ENCODE assay signal across 8 cellular contexts in genomic region chr19:52600639-52601024, GRCh38. TPM values are rescaled to one million over a fixed set of nuclear protein-coding genes. Genes with fewer than 3 reads are reported as not detected.
DNase-seq lines count a peak whose midpoint lies in the region; ATAC-seq and TF ChIP-seq lines count a peak whose summit lies in the region.

No MANE protein-coding gene starts in this region.

- H3K36me3 ChIP-seq in BE2C (no peaks in the 10 kb centered on the region), GM23248 (ENCODE audit: low read depth) (0 out of 2 replicates have a peak, but pooled peaks cover 9% of the 10 kb centered on the region), ectodermal cell (ENCODE audit: control insufficient read depth, insufficient read depth, low read length) (peaks cover 13% of the 10 kb centered on the region)

- H3K9me2 ChIP-seq in GM23248 (ENCODE audit: insufficient read depth): no peaks in the 10 kb centered on the region

- H3K4me1 ChIP-seq in BE2C: no peaks in the 10 kb centered on the region
- peaks cover 7% of the 10 kb centered on the region; the same call in 1 of the 2 replicates for H3K4me1 ChIP-seq in GM23248 (ENCODE audit: insufficient read depth)
- peaks cover 6% of the 10 kb centered on the region for H3K4me1 ChIP-seq in ectodermal cell (ENCODE audit: control insufficient read depth, insufficient read depth, low read length)

- DNase-seq in BE2C (no peak), GM23248 (no peak), RPMI8226 (peak; percentile 24), naive B cell (no peak), occipital lobe (lab: John Stamatoyannopoulos, UW) (no peak), SK-N-DZ (ENCODE audit: low spot score) (no peak), DMS153 (lab: John Stamatoyannopoulos, UW) (no peak)

- H3K9me3 Mint-ChIP-seq in naive B cell: peaks cover 0 to 23% (median 10%) of the 10 kb centered on the region in 7 donors

- peak; percentile 6 to 10 for ATAC-seq in naive B cell (ENCODE audit: low read depth in 2 of 2)

- no peaks in the 10 kb centered on the region for H4K20me1 ChIP-seq in GM23248 (ENCODE audit: insufficient read depth)

- H3K27me3 Mint-ChIP-seq in naive B cell: no peaks in the 10 kb centered on the region

- H3K9me3 ChIP-seq in BE2C (no peaks in the 10 kb centered on the region; the same call in 1 of the 2 replicates), GM23248 (ENCODE audit: low read depth) (no peaks in the 10 kb centered on the region), ectodermal cell (ENCODE audit: control insufficient read depth, low read length) (no peaks in the 10 kb centered on the region)

- H3K4me1 Mint-ChIP-seq in naive B cell: peaks cover 22 to 35% (median 23%) of the 10 kb centered on the region in 3 donors

- peaks cover 15% of the 10 kb centered on the region for H3F3A ChIP-seq in GM23248 (ENCODE audit: insufficient read depth)

- H3K27ac ChIP-seq in GM23248: peak overlapping the region; percentile 32
- H3K27ac ChIP-seq in ectodermal cell (ENCODE audit: insufficient read depth, low read depth, low read length, poor library complexity, severe bottlenecking): peak overlapping the region; percentile 59

- H3K27me3 ChIP-seq in BE2C (0 out of 2 replicates have a peak, but pooled peaks cover 2% of the 10 kb centered on the region), GM23248 (replicated peaks; ENCODE audit: insufficient read depth) (no peaks in the 10 kb centered on the region), ectodermal cell (ENCODE audit: control insufficient read depth, insufficient read depth, low read length, poor library complexity, severe bottlenecking) (no peaks in the 10 kb centered on the region)

- peak overlapping the region; percentile 88 for H3K4me2 ChIP-seq in GM23248 (ENCODE audit: unreplicated experiment)

- H2AFZ ChIP-seq in GM23248: peak overlapping the region; percentile 92

- 1 to 2% methylated on average over 15 of the region's 15 CpGs for WGBS in GM23248 (ENCODE audit: low coverage in 1 of 2, low lambda C conversion rate in 2 of 2, missing lambda C conversion rate in 2 of 2), 2 experiments
- 10 to 11% methylated on average over 15 of the region's 15 CpGs for WGBS in ectodermal cell, 2 experiments

- H3K27ac Mint-ChIP-seq in naive B cell: peak overlapping the region in 4 of 6 donors; percentile 81 to 96 (median 90)

- peak overlapping the region; percentile 61 for H3K4me3 ChIP-seq in BE2C (ENCODE audit: low read depth, low read length)
- H3K4me3 ChIP-seq in GM23248: peak overlapping the region; percentile 79
- H3K4me3 ChIP-seq in ectodermal cell (ENCODE audit: insufficient read depth, low read depth, low read length): peak overlapping the region; percentile 45

- peak overlapping the region; percentile 66 for H3K9ac ChIP-seq in GM23248

- peak overlapping the region; percentile 90 to 98 (median 94) for H3K4me3 Mint-ChIP-seq in naive B cell

- no peaks in the 10 kb centered on the region for H3K79me2 ChIP-seq in GM23248 (ENCODE audit: insufficient read depth)

- no peak for TF ChIP-seq CTCF in BE2C (IDR thresholded peaks at IDR 0.05; ENCODE audit: low read depth, low read length)

- in situ Hi-C loops in GM23248 (cut with MboI): no loop called here

- peaks cover 14 to 22% of the 10 kb centered on the region in 2 donors for H3K36me3 Mint-ChIP-seq in naive B cell

RNA-seq across cellular contexts. Expression of gene ZNF701, which starts 30.5 kb away (rescaled TPM):
- polyA plus RNA-seq in BE2C (2012; ENCODE audit: insufficient read depth, insufficient read length, low read depth): 2.3 TPM
- total RNA-seq in GM23248 (2014; rRNA removed; shearing (Covaris generic)): 6.7 and 12.6 TPM in 2 replicates
- polyA plus RNA-seq in GM23248 (2016; fragmentation: Nextera tagmentation; extraction: Ambion mirVana) (5.5 and 6.7 TPM in 2 replicates), naive B cell (ENCODE audit: low read depth in 6 of 6) (10 to 100 TPM; 16.5 to 31.2 (median 18.6) TPM)
- polyA plus RNA-seq in ectodermal cell (2013, experiment 1 of 4): 9.8 TPM
- polyA plus RNA-seq in ectodermal cell (2013, experiment 2 of 4): 12.6 TPM
- 8.4 TPM for polyA plus RNA-seq in ectodermal cell (2013, experiment 3 of 4)
- 7.9 TPM for polyA plus RNA-seq in ectodermal cell (2013, experiment 4 of 4)
- 27.3 TPM for total RNA-seq in occipital lobe
- 2.7 and 2.8 TPM in 2 replicates for polyA plus RNA-seq in SK-N-DZ (2014; cell fraction: cytosol; rRNA removed)
- 3.1 and 4.2 TPM in 2 replicates for polyA plus RNA-seq in SK-N-DZ (2014; cell fraction: nucleus; rRNA removed)

RNA-seq across cellular contexts. Expression of gene ZNF83, which starts 37.5 kb away (rescaled TPM):
- polyA plus RNA-seq in BE2C (2012; ENCODE audit: insufficient read depth, insufficient read length, low read depth): 5.3 TPM
- 29.1 and 55.8 TPM in 2 replicates for total RNA-seq in GM23248 (2014; rRNA removed; shearing (Covaris generic))
- polyA plus RNA-seq in GM23248 (2016; fragmentation: Nextera tagmentation; extraction: Ambion mirVana) (24.7 and 27.9 TPM in 2 replicates), naive B cell (ENCODE audit: low read depth in 6 of 6) (10 to 100 TPM in 5 of 6 donors, 1 to 10 TPM in 1; 6.7 to 31.5 (median 14.8) TPM)
- 67.3 TPM for polyA plus RNA-seq in ectodermal cell (2013, experiment 1 of 4)
- 69.6 TPM for polyA plus RNA-seq in ectodermal cell (2013, experiment 2 of 4)
- polyA plus RNA-seq in ectodermal cell (2013, experiment 3 of 4): 58.2 TPM
- polyA plus RNA-seq in ectodermal cell (2013, experiment 4 of 4): 61.5 TPM
- total RNA-seq in occipital lobe: 49.4 TPM
- 33.4 and 42.0 TPM in 2 replicates for polyA plus RNA-seq in SK-N-DZ (2014; cell fraction: cytosol; rRNA removed)
- polyA plus RNA-seq in SK-N-DZ (2014; cell fraction: nucleus; rRNA removed): 77.9 and 91.2 TPM in 2 replicates
